Comparison of ENCODE assay signal across 8 cellular contexts in genomic region chr1:246566128-246566807, GRCh38. TPM values are rescaled to one million over a fixed set of nuclear protein-coding genes. Genes with fewer than 3 reads are reported as not detected.
A peak's percentile ranks its signal among the peaks of the same experiment; 100 is the strongest.
DNase-seq lines count a peak whose midpoint lies in the region; ATAC-seq and TF ChIP-seq lines count a peak whose summit lies in the region.

TSS of gene CNST (plus strand) at chr1:246566456. CDS start at chr1:246591563, 25,107 bp downstream.
TSS of gene TFB2M (minus strand) at chr1:246566261. CDS start at chr1:246566138, 123 bp downstream.

- peak within 1 kb of the TSS; percentile 89 for H3K4me3 ChIP-seq in left ventricle myocardium inferior

- no peaks in the 10 kb centered on the region for H3K27me3 ChIP-seq in left ventricle myocardium inferior (ENCODE audit: low read depth)

- peak within 1 kb of the TSS; percentile 96 for H3K27ac ChIP-seq in left ventricle myocardium inferior (replicated peaks)

- H3K4me1 Mint-ChIP-seq in T-helper 17 cell = peaks cover 24% of the 10 kb centered on the region
- H3K4me1 Mint-ChIP-seq in progenitor cell of endocrine pancreas (ENCODE audit: low read depth) = peaks cover 23% of the 10 kb centered on the region

- DNase-seq in GM13977 (ENCODE audit: low spot score) = peak; percentile 90
- DNase-seq in NCI-H146 treated with DMSO at 0.1 percent for 48 hours (lab: John Stamatoyannopoulos, UW; ENCODE audit: unreplicated experiment) = peak; percentile 98
- peak; percentile 71 to 83 (median 79) for DNase-seq in T-helper 17 cell
- DNase-seq in amygdala (lab: John Stamatoyannopoulos, UW) = peak; percentile 76 to 99 (median 96)
- DNase-seq in left ventricle myocardium inferior = peak; percentile 98
- peak; percentile 92 for DNase-seq in progenitor cell of endocrine pancreas (ENCODE audit: low spot score, unreplicated experiment)
- peak; percentile 97 for DNase-seq in ureter (ENCODE audit: low spot score)

- peak within 1 kb of the TSS; percentile 96 for H3K27ac Mint-ChIP-seq in T-helper 17 cell
- peak within 1 kb of the TSS; percentile 97 for H3K27ac Mint-ChIP-seq in progenitor cell of endocrine pancreas

- H3K27me3 Mint-ChIP-seq in T-helper 17 cell = no peaks in the 10 kb centered on the region
- H3K27me3 Mint-ChIP-seq in progenitor cell of endocrine pancreas = no peaks in the 10 kb centered on the region

- in situ Hi-C loops in GM13977 (cut with MboI; ENCODE audit: low pct_unique_long_range_greater_than_20kb, low sequenced_read_pairs, unreplicated experiment) = no loop called here

- peaks cover 11% of the 10 kb centered on the region for H3K36me3 ChIP-seq in left ventricle myocardium inferior

- H3K9me3 Mint-ChIP-seq in progenitor cell of endocrine pancreas (ENCODE audit: low read depth) = no peaks in the 10 kb centered on the region

- TF ChIP-seq CTCF in GM13977 (IDR thresholded peaks at IDR 0.05; ENCODE audit: extremely low read depth, insufficient read depth, missing control alignments) (no peak), left ventricle myocardium inferior (IDR thresholded peaks at IDR 0.05; ENCODE audit: borderline replicate concordance) (no peak), progenitor cell of endocrine pancreas (IDR thresholded peaks at IDR 0.05; ENCODE audit: unreplicated experiment) (no peak)

- intact Hi-C loops in left ventricle myocardium inferior (cut with micrococcal nuclease) = no loop called here

- H3K36me3 Mint-ChIP-seq in T-helper 17 cell (ENCODE audit: low read depth) (peaks cover 3% of the 10 kb centered on the region), progenitor cell of endocrine pancreas (ENCODE audit: insufficient read depth) (no peaks in the 10 kb centered on the region)

- peak within 1 kb of the TSS; percentile 98 for H3K4me3 Mint-ChIP-seq in T-helper 17 cell
- peak within 1 kb of the TSS; percentile 96 for H3K4me3 Mint-ChIP-seq in progenitor cell of endocrine pancreas (ENCODE audit: low read depth)

- no peaks in the 10 kb centered on the region for H3K9me3 ChIP-seq in T-helper 17 cell (ENCODE audit: control insufficient read depth, low read length, poor library complexity, severe bottlenecking)
- no peaks in the 10 kb centered on the region for H3K9me3 ChIP-seq in left ventricle myocardium inferior (replicated peaks)

- ATAC-seq in HG02870 (IDR thresholded peaks at IDR 0.05; ENCODE audit: unreplicated experiment) (peak; percentile 93), T-helper 17 cell (peak; percentile 77)

- peaks cover 74% of the 10 kb centered on the region for H3K4me1 ChIP-seq in left ventricle myocardium inferior

RNA-seq across cellular contexts. Expression of gene CNST, which starts in this region (rescaled TPM):
- 10 to 100 TPM; 70.8 to 94.0 TPM for total RNA-seq in T-helper 17 cell
- total RNA-seq in left ventricle myocardium inferior = 18.9 TPM
- total RNA-seq in progenitor cell of endocrine pancreas = 25.4 and 28.3 TPM in 2 replicates
- total RNA-seq in ureter = 37.2 TPM

RNA-seq across cellular contexts. Expression of gene TFB2M, which starts in this region (rescaled TPM):
- total RNA-seq in T-helper 17 cell (10 to 100 TPM in 1 of 2 donors, 1 to 10 TPM in 1; 6.7 to 10.2 TPM), left ventricle myocardium inferior (18.3 TPM), progenitor cell of endocrine pancreas (11.6 and 12.4 TPM in 2 replicates), ureter (13.6 TPM)

Comparison
In these comparisons a context has a peak if more than half of its experiments do, and no peak if none do; other contexts are left out.
1. Peak in every context shown above with its lines: DNase-seq, ATAC-seq, H3K4me3 ChIP-seq and H3K27ac ChIP-seq.